Comparison of ENCODE assay signal across 11 cellular contexts in the genomic region with DNA sequence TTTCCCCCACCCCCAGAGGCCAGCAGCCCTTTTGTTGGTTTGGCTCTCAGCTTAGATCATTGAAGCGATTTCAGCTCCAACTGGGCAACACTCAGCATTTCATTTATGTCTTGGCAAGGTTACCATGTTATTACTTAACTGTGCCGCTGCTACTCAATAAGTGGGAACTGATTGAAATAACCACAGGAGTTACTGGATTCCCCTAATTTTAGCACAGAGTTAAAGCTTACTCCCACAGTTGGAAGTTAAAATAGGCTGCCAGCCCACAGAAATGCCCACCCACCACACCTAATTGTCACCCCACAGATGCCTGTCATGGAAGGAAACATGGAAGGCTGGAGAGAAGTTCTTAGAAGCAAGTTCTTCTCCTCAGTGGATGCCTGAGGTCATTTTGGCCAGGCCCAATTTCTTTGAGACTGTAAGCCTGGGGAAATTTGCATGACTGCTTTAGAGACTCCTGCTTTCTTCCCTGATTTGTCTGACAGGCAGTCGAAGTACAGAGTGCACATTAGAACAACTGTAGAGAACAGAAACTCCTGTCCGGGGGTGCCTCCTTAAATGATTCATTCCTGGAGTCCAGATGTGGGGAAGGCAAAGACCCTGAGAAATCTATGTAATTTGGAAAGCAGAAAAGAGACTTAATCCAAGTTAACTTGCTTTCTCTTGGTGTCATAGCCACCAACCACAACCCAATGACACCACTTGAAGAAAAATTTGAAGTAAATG.
DNase-seq lines count a peak whose midpoint lies in the region; ATAC-seq, FAIRE-seq and TF ChIP-seq lines count a peak whose summit lies in the region.
"Had no signal": no experiment of that assay in that cellular context is flagged by ENCODE, and none has a peak within 500 bp of the region (broad histone marks: within the 10 kb centered on the region; RNA-seq: fewer than 3 reads in every experiment).

No MANE protein-coding gene starts in this region.

- no peak for TF ChIP-seq POLR2A in GM12892 (IDR thresholded peaks at IDR 0.05; ENCODE audit: low read depth, low read length)

- DNase-seq in GM12892 (ENCODE audit: insufficient read length) (peak; percentile 5), astrocyte of the hippocampus (ENCODE audit: low read depth, low spot score) (peak; percentile 15), DMS79 treated with DMSO at 0.1 percent for 48 hours (lab: John Stamatoyannopoulos, UW) (no peak), NCI-H1417 (lab: John Stamatoyannopoulos, UW) (no peak), RPMI8226 (no peak)
- no peak for DNase-seq in activated CD8-positive, alpha-beta memory T cell treated with anti-CD3 and anti-CD28 coated beads for 24 hours
- DNase-seq: AML-193, cerebellar nuclear complex, small intestine had no signal

- peak; percentile 67 for FAIRE-seq in GM12892 (lab: Jason Lieb, UNC)
- FAIRE-seq: small intestine had no signal

- ATAC-seq in GM19463 (IDR thresholded peaks at IDR 0.05; ENCODE audit: unreplicated experiment) (peak; percentile 78), HG02938 (IDR thresholded peaks at IDR 0.05; ENCODE audit: unreplicated experiment) (peak; percentile 64)

Comparison
In these comparisons a context has a peak if more than half of its experiments do, and no peak if none do; other contexts are left out.
1. DNase-seq: peak in GM12892 (single experiment) and astrocyte of the hippocampus (single experiment); none in activated CD8-positive, alpha-beta memory T cell treated with anti-CD3 and anti-CD28 coated beads for 24 hours (single experiment), DMS79 treated with DMSO at 0.1 percent for 48 hours (single experiment), NCI-H1417 (0 of 3) and RPMI8226 (single experiment).